Comparison of ENCODE assay signal across 15 cellular contexts in the genomic region with DNA sequence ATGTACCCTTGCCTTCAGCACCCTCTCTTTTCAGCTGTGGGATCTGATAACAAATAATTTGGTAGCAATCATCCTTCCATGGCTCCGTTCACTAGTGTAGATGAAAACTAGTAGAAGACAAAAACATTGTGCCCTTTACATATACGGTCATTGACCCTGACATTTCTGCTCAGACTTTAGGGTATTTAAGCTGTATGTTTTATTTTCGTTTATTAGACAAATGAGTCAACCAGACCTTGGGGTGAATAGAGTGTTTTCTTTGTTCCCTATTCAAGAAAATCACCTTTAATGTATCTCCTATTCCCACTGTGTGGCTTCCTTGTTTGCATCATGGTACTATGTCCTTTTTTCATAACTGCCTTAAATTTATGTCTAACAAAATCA.
A peak's percentile ranks its signal among the peaks of the same experiment; 100 is the strongest.
DNase-seq lines count a peak whose midpoint lies in the region; ATAC-seq and TF ChIP-seq lines count a peak whose summit lies in the region.
"Had no signal": no experiment of that assay in that cellular context is flagged by ENCODE, and none has a peak within 500 bp of the region (broad histone marks: within the 10 kb centered on the region; RNA-seq: fewer than 3 reads in every experiment).

No MANE protein-coding gene starts in this region.

- peak overlapping the region; percentile 74 to 79 for H3K4me3 Mint-ChIP-seq in stimulated activated naive B cell treated with anti-CD40 and anti-IgM and Interleukin-4, amounts not matched to agents 10 μg/mL and 1 μg/mL and 100 μg/mL, for 72 hours
- H3K4me3 Mint-ChIP-seq: brain; CD4-positive, alpha-beta T cell; T-helper 17 cell had no signal

- H3K36me3 ChIP-seq in gastrocnemius medialis, result no peaks in the 10 kb centered on the region

- ATAC-seq in GM19351 (IDR thresholded peaks at IDR 0.05; ENCODE audit: unreplicated experiment) (peak; percentile 25), HG02623 (IDR thresholded peaks at IDR 0.05; ENCODE audit: unreplicated experiment) (peak; percentile 9), HG03432 (IDR thresholded peaks at IDR 0.05; ENCODE audit: unreplicated experiment) (peak; percentile 26), gastrocnemius medialis (no peak), Right ventricle myocardium inferior (no peak)
- ATAC-seq in stimulated activated naive B cell treated with anti-CD40 and anti-IgM and Interleukin-4, amounts not matched to agents 10 μg/mL and 1 μg/mL and 100 μg/mL, for 72 hours (replicated peaks), result peak; percentile 65 to 74

- no peaks in the 10 kb centered on the region for H3K9me3 ChIP-seq in gastrocnemius medialis

- no peak for DNase-seq in stimulated activated naive B cell treated with anti-CD40 and anti-IgM and Interleukin-4, amounts not matched to agents 10 μg/mL and 1 μg/mL and 100 μg/mL, for 72 hours
- DNase-seq in UCSD-AML1 (lab: John Stamatoyannopoulos, UW; ENCODE audit: unreplicated experiment) (no peak), gastrocnemius medialis (no peak), Right ventricle myocardium inferior (ENCODE audit: missing footprints) (no peak)
- DNase-seq: activated effector memory CD4-positive, alpha-beta T cell treated with anti-CD3 and anti-CD28 coated beads, Interleukin-2, amount 50 U/mL, for 16 hours; CD4-positive, alpha-beta T cell; foreskin melanocyte; mesenchymal stem cell; NCI-H1048; T-helper 17 cell had no signal

- no peaks in the 10 kb centered on the region for H3K27me3 ChIP-seq in gastrocnemius medialis

- no peak overlapping the region for H3K4me3 ChIP-seq in gastrocnemius medialis
- H3K4me3 ChIP-seq: skin epidermis had no signal

- no peak overlapping the region for H3K27ac ChIP-seq in gastrocnemius medialis
- H3K27ac ChIP-seq: skin epidermis had no signal

- H3K36me3 Mint-ChIP-seq in stimulated activated naive B cell treated with anti-CD40 and anti-IgM and Interleukin-4, amounts not matched to agents 10 μg/mL and 1 μg/mL and 100 μg/mL, for 72 hours, result peaks cover 0 to 6% of the 10 kb centered on the region in 2 donors
- H3K36me3 Mint-ChIP-seq: brain had no signal

- H3K27ac Mint-ChIP-seq in stimulated activated naive B cell treated with anti-CD40 and anti-IgM and Interleukin-4, amounts not matched to agents 10 μg/mL and 1 μg/mL and 100 μg/mL, for 72 hours, result peak overlapping the region; percentile 97
- H3K27ac Mint-ChIP-seq: brain; CD4-positive, alpha-beta T cell had no signal

- in situ Hi-C loops in gastrocnemius medialis (cut with MboI; ENCODE audit: low sequenced_read_pairs in 4 of 4), result loop anchor here in 1 of 4 donors (5.0 kb wide), 1 partner anchor 350 kb away; no protein-coding TSS in a partner anchor

- H3K4me1 Mint-ChIP-seq in stimulated activated naive B cell treated with anti-CD40 and anti-IgM and Interleukin-4, amounts not matched to agents 10 μg/mL and 1 μg/mL and 100 μg/mL, for 72 hours, result peaks cover 28 to 35% of the 10 kb centered on the region in 2 donors

- no peaks in the 10 kb centered on the region for H3K27me3 Mint-ChIP-seq in stimulated activated naive B cell treated with anti-CD40 and anti-IgM and Interleukin-4, amounts not matched to agents 10 μg/mL and 1 μg/mL and 100 μg/mL, for 72 hours
- H3K27me3 Mint-ChIP-seq: CD4-positive, alpha-beta T cell; T-helper 17 cell had no signal

- TF ChIP-seq CTCF in gastrocnemius medialis (IDR thresholded peaks at IDR 0.05 in 4 of 5, conservative IDR thresholded peaks at IDR 0.05 in 1 of 5), result no peak

- intact Hi-C loops in gastrocnemius medialis (cut with DNase I; ENCODE audit: low total_unique reads) (no loop called here), Right ventricle myocardium inferior (cut with DNase I) (no loop called here)

- H3K4me1 ChIP-seq in gastrocnemius medialis, result no peaks in the 10 kb centered on the region

- H3K9me3 Mint-ChIP-seq in stimulated activated naive B cell treated with anti-CD40 and anti-IgM and Interleukin-4, amounts not matched to agents 10 μg/mL and 1 μg/mL and 100 μg/mL, for 72 hours, result no peaks in the 10 kb centered on the region
- H3K9me3 Mint-ChIP-seq: brain; CD4-positive, alpha-beta T cell had no signal

- TF ChIP-seq POLR2A in gastrocnemius medialis (IDR thresholded peaks at IDR 0.05), result no peak

Comparison
In these comparisons a context has a peak if more than half of its experiments do, and no peak if none do; other contexts are left out.
1. ATAC-seq: peak in GM19351 (single experiment), HG02623 (single experiment), HG03432 (single experiment) and stimulated activated naive B cell treated with anti-CD40 and anti-IgM and Interleukin-4, amounts not matched to agents 10 μg/mL and 1 μg/mL and 100 μg/mL, for 72 hours (2 of 2); none in gastrocnemius medialis (0 of 2) and Right ventricle myocardium inferior (single experiment).